Comparison of ENCODE assay signal across 8 cellular contexts in the genomic region with DNA sequence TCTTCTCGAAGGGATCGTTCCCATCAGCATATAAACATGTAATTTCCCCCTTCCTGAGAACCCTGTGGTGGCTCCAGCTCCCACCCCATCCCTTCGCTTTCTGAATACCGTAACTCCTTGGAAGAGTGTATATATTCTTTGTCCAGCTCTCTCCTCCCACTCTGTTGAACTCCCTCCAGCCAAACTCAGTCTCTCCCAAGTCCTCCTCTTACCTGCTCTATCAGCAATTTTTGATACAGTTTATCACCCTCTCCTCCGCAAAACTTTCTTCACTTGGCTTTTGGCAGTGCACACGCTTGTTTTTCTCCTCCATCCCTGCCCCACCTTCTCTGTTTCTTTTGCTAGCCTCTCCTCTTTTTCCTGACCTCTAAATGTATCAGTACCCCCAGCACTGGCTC.
DNase-seq lines count a peak whose midpoint lies in the region; ATAC-seq lines count a peak whose summit lies in the region.

No MANE protein-coding gene starts in this region.

- no peak for ATAC-seq in stimulated activated naive CD8-positive, alpha-beta T cell treated with anti-CD3 and anti-CD28 coated beads, Interleukin-15, Interleukin-2, amounts not matched to agents 100 U/mL and 50 U/mL, for 24 hours
- ATAC-seq in central memory CD8-positive, alpha-beta T cell (replicated peaks; ENCODE audit: extremely low read depth, poor library complexity, severe bottlenecking), result no peak
- ATAC-seq in GM21723 (IDR thresholded peaks at IDR 0.05; ENCODE audit: unreplicated experiment), result no peak

- H3K27me3 Mint-ChIP-seq in stimulated activated naive CD8-positive, alpha-beta T cell treated with anti-CD3 and anti-CD28 coated beads, Interleukin-15, Interleukin-2, amounts not matched to agents 100 ng/mL and 50 ng/mL, for 24 hours, result peaks cover 4% of the 10 kb centered on the region
- H3K27me3 Mint-ChIP-seq in central memory CD8-positive, alpha-beta T cell, result no peaks in the 10 kb centered on the region

- no peaks in the 10 kb centered on the region for H3K36me3 Mint-ChIP-seq in stimulated activated naive CD8-positive, alpha-beta T cell treated with anti-CD3 and anti-CD28 coated beads, Interleukin-15, Interleukin-2, amounts not matched to agents 100 ng/mL and 50 ng/mL, for 24 hours (ENCODE audit: low read depth)
- peaks cover 22% of the 10 kb centered on the region for H3K36me3 Mint-ChIP-seq in central memory CD8-positive, alpha-beta T cell (ENCODE audit: insufficient read depth)

- H3K4me1 ChIP-seq in mononuclear cell (ENCODE audit: insufficient read depth, low read length), result peaks cover 48% of the 10 kb centered on the region

- no peaks in the 10 kb centered on the region for H3K9me3 ChIP-seq in mononuclear cell (ENCODE audit: low read depth, low read length)

- no peaks in the 10 kb centered on the region for H3K9me3 Mint-ChIP-seq in stimulated activated naive CD8-positive, alpha-beta T cell treated with anti-CD3 and anti-CD28 coated beads, Interleukin-15, Interleukin-2, amounts not matched to agents 100 ng/mL and 50 ng/mL, for 24 hours
- no peaks in the 10 kb centered on the region for H3K9me3 Mint-ChIP-seq in central memory CD8-positive, alpha-beta T cell

- peaks cover 54% of the 10 kb centered on the region for H3K4me1 Mint-ChIP-seq in stimulated activated naive CD8-positive, alpha-beta T cell treated with anti-CD3 and anti-CD28 coated beads, Interleukin-15, Interleukin-2, amounts not matched to agents 100 ng/mL and 50 ng/mL, for 24 hours (ENCODE audit: low read depth)
- peaks cover 43% of the 10 kb centered on the region for H3K4me1 Mint-ChIP-seq in central memory CD8-positive, alpha-beta T cell

- H3K27me3 ChIP-seq in mononuclear cell (ENCODE audit: insufficient read depth, low read length), result no peaks in the 10 kb centered on the region

- DNase-seq in stimulated activated naive CD8-positive, alpha-beta T cell treated with anti-CD3 and anti-CD28 coated beads, Interleukin-15, Interleukin-2, amounts not matched to agents 100 U/mL and 50 U/mL, for 24 hours, result no peak
- no peak for DNase-seq in central memory CD8-positive, alpha-beta T cell (ENCODE audit: low spot score in 2 of 2)
- DNase-seq in cortex of kidney (lab: John Stamatoyannopoulos, UW) (no peak), NCI-H146 (lab: John Stamatoyannopoulos, UW) (no peak), germinal center (ENCODE audit: low spot score) (no peak)

- peak overlapping the region; percentile 88 for H3K4me3 Mint-ChIP-seq in stimulated activated naive CD8-positive, alpha-beta T cell treated with anti-CD3 and anti-CD28 coated beads, Interleukin-15, Interleukin-2, amounts not matched to agents 100 ng/mL and 50 ng/mL, for 24 hours
- peak overlapping the region; percentile 88 for H3K4me3 Mint-ChIP-seq in central memory CD8-positive, alpha-beta T cell

- H3K27ac Mint-ChIP-seq in stimulated activated naive CD8-positive, alpha-beta T cell treated with anti-CD3 and anti-CD28 coated beads, Interleukin-15, Interleukin-2, amounts not matched to agents 100 ng/mL and 50 ng/mL, for 24 hours, result peak overlapping the region; percentile 84
- H3K27ac Mint-ChIP-seq in central memory CD8-positive, alpha-beta T cell (ENCODE audit: low read depth), result peak overlapping the region; percentile 93

- peak overlapping the region; percentile 46 for H3K4me3 ChIP-seq in mononuclear cell (ENCODE audit: low read length)
